Comparison of ENCODE assay signal across 12 cellular contexts in genomic region chr1:19067187-19067911, GRCh38.
DNase-seq lines count a peak whose midpoint lies in the region; ATAC-seq lines count a peak whose summit lies in the region.
"Had no signal": no experiment of that assay in that cellular context is flagged by ENCODE, and none has a peak within 500 bp of the region (broad histone marks: within the 10 kb centered on the region; RNA-seq: fewer than 3 reads in every experiment).

No MANE protein-coding gene starts in this region.

- in situ Hi-C loops in GM23248 (cut with MboI): no loop called here

- H3F3A ChIP-seq in GM23248 (ENCODE audit: insufficient read depth): no peaks in the 10 kb centered on the region

- no peak overlapping the region for H3K27ac ChIP-seq in GM23248
- H3K27ac ChIP-seq: 22Rv1 had no signal

- peak; percentile 50 for DNase-seq in DMS 273 (lab: John Stamatoyannopoulos, UW; ENCODE audit: unreplicated experiment)
- DNase-seq in DMS 273 treated with DMSO at 0.1 percent for 48 hours (lab: John Stamatoyannopoulos, UW): no peak
- peak; percentile 60 for DNase-seq in SW480 (ENCODE audit: low spot score)
- DNase-seq in iPS DF 19.7 (ENCODE audit: low read depth, low spot score): peak; percentile 25
- DNase-seq in retina: peak; percentile 78
- DNase-seq in GM23248: no peak
- no peak for DNase-seq in activated naive CD4-positive, alpha-beta T cell (lab: John Stamatoyannopoulos, UW)
- DNase-seq: NCI-H774, nephron progenitor cell had no signal

- H3K4me2 ChIP-seq in GM23248 (ENCODE audit: unreplicated experiment): no peak overlapping the region

- no peaks in the 10 kb centered on the region for H3K27me3 ChIP-seq in GM23248 (replicated peaks; ENCODE audit: insufficient read depth)

- 51 to 54% methylated on average over 17 of the region's 17 CpGs for WGBS in GM23248 (ENCODE audit: low coverage in 1 of 2, low lambda C conversion rate in 2 of 2, missing lambda C conversion rate in 2 of 2), 2 experiments

- H3K9me2 ChIP-seq in GM23248 (ENCODE audit: insufficient read depth): no peaks in the 10 kb centered on the region

- H2AFZ ChIP-seq in GM23248: no peak overlapping the region

- no peak overlapping the region for H3K4me3 ChIP-seq in GM23248

- H3K79me2 ChIP-seq in GM23248 (ENCODE audit: insufficient read depth): no peaks in the 10 kb centered on the region

- no peak for ATAC-seq in GM18511 (IDR thresholded peaks at IDR 0.05; ENCODE audit: unreplicated experiment)
- ATAC-seq: activated naive CD4-positive, alpha-beta T cell treated with anti-CD3 and anti-CD28 coated beads, Interleukin-2, amount 50 U/mL, for 72 hours had no signal

- H3K4me1 ChIP-seq in GM23248 (ENCODE audit: insufficient read depth): no peaks in the 10 kb centered on the region

- no peaks in the 10 kb centered on the region for H3K9me3 ChIP-seq in GM23248 (ENCODE audit: low read depth)

- H3K36me3 ChIP-seq in GM23248 (ENCODE audit: low read depth): no peaks in the 10 kb centered on the region

- no peak overlapping the region for H3K9ac ChIP-seq in GM23248

- no peaks in the 10 kb centered on the region for H4K20me1 ChIP-seq in GM23248 (ENCODE audit: insufficient read depth)

Comparison
In these comparisons a context has a peak if more than half of its experiments do, and no peak if none do; other contexts are left out.
1. DNase-seq: peak in DMS 273 (single experiment), SW480 (single experiment), iPS DF 19.7 (single experiment) and retina (single experiment); none in DMS 273 treated with DMSO at 0.1 percent for 48 hours (single experiment), GM23248 (single experiment) and activated naive CD4-positive, alpha-beta T cell (0 of 4).